In the genomic region with DNA sequence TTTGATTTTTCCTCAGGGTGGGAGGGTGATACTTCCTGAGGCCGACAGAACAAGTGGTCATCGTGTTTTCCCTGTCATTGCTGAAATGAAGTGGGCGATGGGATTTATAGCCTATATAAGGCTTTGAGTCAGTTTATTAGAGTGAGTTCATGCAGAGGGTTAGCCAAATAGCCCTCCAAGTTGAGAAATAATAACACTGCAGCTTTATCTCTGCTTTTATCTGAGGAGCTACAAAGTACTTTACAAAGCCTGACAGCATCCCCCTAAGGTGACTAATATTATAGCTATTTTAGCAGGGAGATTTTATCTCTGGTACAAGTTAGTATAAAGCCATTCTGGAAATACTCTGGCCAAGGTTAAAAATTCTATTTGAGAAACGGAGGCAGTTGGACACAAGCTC, we compare ENCODE assay signal across 1 cellular context.
TF ChIP-seq lines count a peak whose summit lies in the region.

No MANE protein-coding gene starts in this region.

TF ChIP-seq in SK-N-SH treated with all-trans-retinoic acid at 6 μM for 48 hours, 23 proteins besides CTCF, POLR2A, EP300 and RAD21 (continued from another document):
- TF ChIP-seq, protein P1, sequence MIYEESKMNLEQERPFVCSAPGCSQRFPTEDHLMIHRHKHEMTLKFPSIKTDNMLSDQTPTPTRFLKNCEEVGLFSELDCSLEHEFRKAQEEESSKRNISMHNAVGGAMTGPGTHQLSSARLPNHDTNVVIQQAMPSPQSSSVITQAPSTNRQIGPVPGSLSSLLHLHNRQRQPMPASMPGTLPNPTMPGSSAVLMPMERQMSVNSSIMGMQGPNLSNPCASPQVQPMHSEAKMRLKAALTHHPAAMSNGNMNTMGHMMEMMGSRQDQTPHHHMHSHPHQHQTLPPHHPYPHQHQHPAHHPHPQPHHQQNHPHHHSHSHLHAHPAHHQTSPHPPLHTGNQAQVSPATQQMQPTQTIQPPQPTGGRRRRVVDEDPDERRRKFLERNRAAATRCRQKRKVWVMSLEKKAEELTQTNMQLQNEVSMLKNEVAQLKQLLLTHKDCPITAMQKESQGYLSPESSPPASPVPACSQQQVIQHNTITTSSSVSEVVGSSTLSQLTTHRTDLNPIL (CRISPR knock-in tag; IDR thresholded peaks at IDR 0.05; ENCODE audit: low read depth) = peak; percentile 66; the same call in 1 of the 2 replicates
- TF ChIP-seq TCF4 (CRISPR knock-in tag; IDR thresholded peaks at IDR 0.05; ENCODE audit: borderline replicate concordance) = no peak
- peak; percentile 99 for TF ChIP-seq ISL1 (CRISPR knock-in tag; IDR thresholded peaks at IDR 0.05)
- TF ChIP-seq, protein P2, sequence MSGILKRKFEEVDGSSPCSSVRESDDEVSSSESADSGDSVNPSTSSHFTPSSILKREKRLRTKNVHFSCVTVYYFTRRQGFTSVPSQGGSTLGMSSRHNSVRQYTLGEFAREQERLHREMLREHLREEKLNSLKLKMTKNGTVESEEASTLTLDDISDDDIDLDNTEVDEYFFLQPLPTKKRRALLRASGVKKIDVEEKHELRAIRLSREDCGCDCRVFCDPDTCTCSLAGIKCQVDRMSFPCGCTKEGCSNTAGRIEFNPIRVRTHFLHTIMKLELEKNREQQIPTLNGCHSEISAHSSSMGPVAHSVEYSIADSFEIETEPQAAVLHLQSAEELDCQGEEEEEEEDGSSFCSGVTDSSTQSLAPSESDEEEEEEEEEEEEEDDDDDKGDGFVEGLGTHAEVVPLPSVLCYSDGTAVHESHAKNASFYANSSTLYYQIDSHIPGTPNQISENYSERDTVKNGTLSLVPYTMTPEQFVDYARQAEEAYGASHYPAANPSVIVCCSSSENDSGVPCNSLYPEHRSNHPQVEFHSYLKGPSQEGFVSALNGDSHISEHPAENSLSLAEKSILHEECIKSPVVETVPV (CRISPR knock-in tag; IDR thresholded peaks at IDR 0.05) = 0 out of 2 replicates have a peak, but pooled peaks have one; percentile 42
